In the genomic region with DNA sequence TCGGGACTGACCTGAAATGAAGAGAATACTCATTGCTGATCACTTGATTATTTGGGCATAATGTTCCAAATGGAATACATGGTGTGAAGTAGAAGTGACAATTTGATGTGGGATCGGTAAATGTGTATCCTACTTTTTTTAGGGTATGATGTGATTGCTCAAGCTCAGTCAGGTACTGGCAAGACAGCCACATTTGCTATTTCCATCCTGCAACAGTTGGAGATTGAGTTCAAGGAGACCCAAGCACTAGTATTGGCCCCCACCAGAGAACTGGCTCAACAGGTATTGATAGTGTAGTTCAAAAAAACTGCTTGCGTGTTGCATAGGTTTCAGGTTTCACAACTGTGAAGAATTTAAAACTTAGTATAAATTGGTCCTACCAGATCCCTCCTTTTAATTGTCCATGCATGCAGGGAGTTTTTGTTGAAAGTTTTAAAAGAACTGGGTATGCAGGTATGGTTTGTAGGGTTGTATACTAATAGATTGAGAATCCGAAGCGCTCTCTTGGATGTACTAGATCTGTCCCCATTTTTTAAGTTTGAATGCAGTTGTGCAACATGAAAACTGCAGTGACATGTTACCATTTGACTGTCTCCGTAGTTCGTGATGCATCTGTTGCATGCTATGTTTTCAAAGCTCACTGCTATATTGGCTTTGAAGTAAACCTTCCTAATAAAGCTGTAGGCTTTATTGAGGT, we compare ENCODE assay signal across 8 cellular contexts. TPM values are rescaled to one million over a fixed set of nuclear protein-coding genes. Genes with fewer than 3 reads are reported as not detected.
A peak's percentile ranks its signal among the peaks of the same experiment; 100 is the strongest.
DNase-seq lines count a peak whose midpoint lies in the region; ATAC-seq, FAIRE-seq and TF ChIP-seq lines count a peak whose summit lies in the region.

No MANE protein-coding gene starts in this region.

- FAIRE-seq in A549 (lab: Jason Lieb, UNC) (no peak), GM12878 (lab: Jason Lieb, UNC) (no peak)

- no peak overlapping the region for H4K8ac ChIP-seq in mesendoderm (ENCODE audit: low read depth, low read length)

- no peak overlapping the region for H2AFZ ChIP-seq in GM12878 (ENCODE audit: control insufficient read depth, low read depth, low read length)

- H3K9me3 ChIP-seq in A549, result no peaks in the 10 kb centered on the region
- H3K9me3 ChIP-seq in HEK293 (ENCODE audit: control insufficient read depth, insufficient read depth, low read depth, low read length), result no peaks in the 10 kb centered on the region
- H3K9me3 ChIP-seq in GM12878 (replicated peaks; ENCODE audit: control insufficient read depth, insufficient read depth, low read length), result no peaks in the 10 kb centered on the region; the same call in 1 of the 3 replicates

- no peak for DNase-seq in A549 (ENCODE audit: low read depth in 1 of 2, low spot score in 1 of 2)
- no peak for DNase-seq in GM12878 (ENCODE audit: low read depth, low spot score)
- DNase-seq in mesendoderm, result no peak
- no peak for DNase-seq in OCI-M1 (lab: John Stamatoyannopoulos, UW)
- DNase-seq in stimulated activated CD4-positive, alpha-beta T cell treated with anti-CD3 and anti-CD28 coated beads, Interleukin-4, amount 100 ng/mL, for 4 hours, result no peak

- no peak for ATAC-seq in A549
- ATAC-seq in GM12878, result no peak
- no peak for ATAC-seq in GM21825 (IDR thresholded peaks at IDR 0.05; ENCODE audit: unreplicated experiment)
- no peak for ATAC-seq in HG03039 (IDR thresholded peaks at IDR 0.05; ENCODE audit: unreplicated experiment)

- peaks cover 3% of the 10 kb centered on the region for H3K79me1 ChIP-seq in mesendoderm (ENCODE audit: low read length)

- no peak overlapping the region for H3K18ac ChIP-seq in mesendoderm (ENCODE audit: low read length)

- no peak overlapping the region for H2AK5ac ChIP-seq in mesendoderm (ENCODE audit: low read length)

- TF ChIP-seq RAD21 in A549 (conservative IDR thresholded peaks at IDR 0.05 in 1 of 2, IDR thresholded peaks at IDR 0.05 in 1 of 2), result no peak
- no peak for TF ChIP-seq RAD21 in GM12878 (IDR thresholded peaks at IDR 0.05; ENCODE audit: insufficient read depth, low read depth, low read length)

- H3K4me1 ChIP-seq in A549 (peaks cover 42% of the 10 kb centered on the region), HEK293 (ENCODE audit: control insufficient read depth, insufficient read depth, low read length) (no peaks in the 10 kb centered on the region), GM12878 (ENCODE audit: control insufficient read depth, insufficient read depth, low read length) (no peaks in the 10 kb centered on the region), mesendoderm (ENCODE audit: control insufficient read depth, low read depth, low read length) (peaks cover 2% of the 10 kb centered on the region)

- H2BK120ac ChIP-seq in mesendoderm (ENCODE audit: low read depth, low read length), result no peak overlapping the region

- peaks cover 0 to 63% of the 10 kb centered on the region in 2 experiments; a peak in 2 of 3 replicates for H3K36me3 ChIP-seq in HEK293 (ENCODE audit: control insufficient read depth in 2 of 2, insufficient read depth in 1 of 2, low read length in 2 of 2)
- peaks cover 18 to 51% of the 10 kb centered on the region in 2 experiments for H3K36me3 ChIP-seq in GM12878 (ENCODE audit: control insufficient read depth in 2 of 2, insufficient read depth in 2 of 2, low read length in 1 of 2)
- peaks cover 24% of the 10 kb centered on the region for H3K36me3 ChIP-seq in mesendoderm (ENCODE audit: control insufficient read depth, insufficient read depth, low read length)

- no TSS peak for BruUV-seq in GM12878 (replicated peaks; lab: Mats Ljungman, UMichigan)

- H4K20me1 ChIP-seq in GM12878 (ENCODE audit: control insufficient read depth, insufficient read depth), result peaks cover 22% of the 10 kb centered on the region; the same call in 1 of the 2 replicates

- H3K4me3 ChIP-seq in A549 (peak overlapping the region; percentile 94), HEK293 (ENCODE audit: low read depth, low read length) (peak overlapping the region; percentile 100), GM12878 (peak overlapping the region; percentile 78), mesendoderm (ENCODE audit: low read length) (peak overlapping the region; percentile 85)

- H3K4me2 ChIP-seq in A549 (peak overlapping the region; percentile 99), GM12878 (ENCODE audit: control insufficient read depth, insufficient read depth) (peak overlapping the region; percentile 64), mesendoderm (ENCODE audit: low read length) (peak overlapping the region; percentile 63)

- no peak overlapping the region for H4K5ac ChIP-seq in mesendoderm (ENCODE audit: low read length)

- TF ChIP-seq CTCF in A549 (IDR thresholded peaks at IDR 0.05) (no peak), HEK293 (tag by site-specific recombination; IDR thresholded peaks at IDR 0.05) (no peak), GM12878 (IDR thresholded peaks at IDR 0.05 in 2 of 3, conservative IDR thresholded peaks at IDR 0.05 in 1 of 3; ENCODE audit: control insufficient read depth in 2 of 3, extremely low read depth in 1 of 3, insufficient read depth in 1 of 3, low read depth in 3 of 3, low read length in 3 of 3) (no peak)

- SMC1A ChIA-PET in GM12878 (lab: Charles Lee; ENCODE audit: uncharacterized antibody, unreplicated experiment), result interaction anchor here (0.8 to 2.5 kb wide), 6 partner anchors 7 to 247 kb away, joined by 3 to 17 read pairs (median 3); a partner anchor contains a TSS

- CTCF ChIA-PET in A549 (lab: Yijun Ruan, JAX), result interaction anchor here (0.8 to 2.5 kb wide), 3 partner anchors 168 to 170 kb away, joined by 3 to 8 read pairs (median 3); no protein-coding TSS in a partner anchor
- CTCF ChIA-PET in HEK293 (lab: Yijun Ruan, JAX), result interaction anchor here (1.3 kb wide), 1 partner anchor 168 kb away, joined by 3 read pairs; no protein-coding TSS in a partner anchor
- CTCF ChIA-PET in GM12878 (lab: Yijun Ruan, JAX), result interaction anchor here (1.1 to 2.6 kb wide), 3 partner anchors 12 to 168 kb away, joined by 3 to 9 read pairs (median 4); no protein-coding TSS in a partner anchor

- POLR2A ChIA-PET in A549 (lab: Yijun Ruan, JAX), result interaction anchor here (0.6 to 2.2 kb wide), 3 partner anchors 22 to 168 kb away, joined by 3 to 16 read pairs (median 9); no protein-coding TSS in a partner anchor
- POLR2A ChIA-PET in HEK293 (lab: Yijun Ruan, JAX), result interaction anchor here (0.9 to 4.2 kb wide), 5 partner anchors 18 to 215 kb away, joined by 3 to 33 read pairs (median 5); a partner anchor contains a TSS
- POLR2A ChIA-PET in GM12878 (lab: Charles Lee), result interaction anchor here (1.1 to 4.2 kb wide), 8 partner anchors 7 to 849 kb away, joined by 3 to 24 read pairs (median 9); a partner anchor contains a TSS

- TF ChIP-seq POLR2A in A549 (IDR thresholded peaks at IDR 0.05; ENCODE audit: low read length) (no peak), GM12878 (IDR thresholded peaks at IDR 0.05; ENCODE audit: low read depth, low read length) (peak; percentile 60)

- in situ Hi-C loops in GM12878 (cut with MboI), result loop anchor here (25.0 kb wide), 1 partner anchor 848 kb away; a partner anchor contains a TSS

- H3K9ac ChIP-seq in GM12878 (ENCODE audit: control insufficient read depth, insufficient read depth, low read length) (peak overlapping the region; percentile 100), mesendoderm (ENCODE audit: low read length) (peak overlapping the region; percentile 95)

- H3K79me2 ChIP-seq in GM12878 (ENCODE audit: control insufficient read depth, insufficient read depth, low read length) (peaks cover 64% of the 10 kb centered on the region), mesendoderm (ENCODE audit: control insufficient read depth, insufficient read depth, low read length) (peaks cover 36% of the 10 kb centered on the region)

- no peak overlapping the region for H3K23ac ChIP-seq in mesendoderm (ENCODE audit: low read length)

- no peaks in the 10 kb centered on the region for H3K27me3 ChIP-seq in GM12878 (replicated peaks in 1 of 2; ENCODE audit: control insufficient read depth in 2 of 2, insufficient read depth in 2 of 2, low read length in 1 of 2)
- no peaks in the 10 kb centered on the region for H3K27me3 ChIP-seq in mesendoderm (ENCODE audit: insufficient read depth, low read length, poor library complexity)

- peak overlapping the region; percentile 96 to 100 for H3K27ac ChIP-seq in A549
- H3K27ac ChIP-seq in HEK293 (ENCODE audit: extremely low read depth, low read depth, low read length), result no peak overlapping the region; the same call in 1 of the 2 replicates
- peak overlapping the region; percentile 100; the same call in 1 of the 2 replicates for H3K27ac ChIP-seq in GM12878 (ENCODE audit: control insufficient read depth, insufficient read depth)
- H3K27ac ChIP-seq in mesendoderm (ENCODE audit: low read depth, low read length), result no peak overlapping the region

- no peak overlapping the region for H3K4ac ChIP-seq in mesendoderm (ENCODE audit: low read depth, low read length)

- RAD21 ChIA-PET in GM12878 (lab: Charles Lee; ENCODE audit: unreplicated experiment), result interaction anchor here (0.8 to 1.6 kb wide), 2 partner anchors 22 to 215 kb away, joined by 3 to 4 read pairs; a partner anchor contains a TSS

- intact Hi-C loops in GM12878 (cut with micrococcal nuclease; ENCODE audit: unreplicated experiment), result loop anchor here (5.0 to 10.0 kb wide), 2 partner anchors 240 to 848 kb away; a partner anchor contains a TSS

- TF ChIP-seq EP300 in A549 (IDR thresholded peaks at IDR 0.05) (no peak), GM12878 (IDR thresholded peaks at IDR 0.05; ENCODE audit: borderline replicate concordance in 1 of 2, control insufficient read depth in 1 of 2, low read depth in 2 of 2, low read length in 2 of 2) (no peak)

- 1% methylated on average over 7 of the region's 7 CpGs for WGBS in A549 (ENCODE audit: missing lambda C conversion rate)
- 0% methylated on average over 7 of the region's 7 CpGs for WGBS in GM12878 (ENCODE audit: insufficient coverage, insufficient replicate concordance, low lambda C conversion rate, missing lambda C conversion rate)
- no CpG with 5 or more reads among the region's 7 CpGs for WGBS in mesendoderm (ENCODE audit: extremely low coverage, insufficient coverage, low lambda C conversion rate)

- no peak overlapping the region for H2BK15ac ChIP-seq in mesendoderm (replicated peaks; ENCODE audit: low read depth)

- no peak overlapping the region for H2BK5ac ChIP-seq in mesendoderm (ENCODE audit: low read length)

- H3K56ac ChIP-seq in mesendoderm (ENCODE audit: low read length), result peak overlapping the region; percentile 97

RNA-seq across cellular contexts. Expression of a gene that starts 1.6 kb away (rescaled TPM):
- polyA plus RNA-seq in A549 (2011; rRNA removed) (337 and 493 TPM in 2 replicates), A549 (2017; fragmentation: RNase III; extraction: RNeasy Plus Mini Kit Qiagen cat#74134 plus additional on column Dnase treatment) (172 to 194 TPM (median 184 TPM) in 3 replicates), GM12878 (2011; rRNA removed) (680 and 939 TPM in 2 replicates), GM12878 (2014; fragmentation: Illumina TruSeq; extraction: Trizol) (321 and 430 TPM in 2 replicates), GM12878 (2014; fragmentation: Nextera tagmentation; extraction: Ambion mirVana) (100 to 1,000 TPM; 216 to 263 TPM), GM12878 (2014; rRNA removed) (305 and 359 TPM in 2 replicates), GM12878 (2016; fragmentation: Nextera tagmentation; extraction: Ambion mirVana) (100 to 1,000 TPM; 154 to 159 TPM)
- polyA plus RNA-seq in A549 (2012; cell fraction: cytosol; rRNA removed), result 77.2 and 104 TPM in 2 replicates
- 94.0 and 159 TPM in 2 replicates for polyA plus RNA-seq in A549 (2012; cell fraction: nucleus; rRNA removed)
- polyA minus RNA-seq in A549 (2011; rRNA and poly(A)+ RNA removed), result 163 and 178 TPM in 2 replicates
- 983 and 1,030 TPM in 2 replicates for total RNA-seq in GM12878 (2013; cell fraction: nucleolus; rRNA removed)
- total RNA-seq in GM12878 (2014; rRNA removed) (254 and 334 TPM in 2 replicates), GM12878 (2014; rRNA removed; fragmentation: Illumina TruSeq; extraction: Trizol) (321 and 331 TPM in 2 replicates), GM12878 (2021) (255 and 277 TPM in 2 replicates)
- 199 TPM for polyA plus RNA-seq in GM12878 (2011; ENCODE audit: low read depth)
- 144 and 284 TPM in 2 replicates for polyA plus RNA-seq in GM12878 (2011; cell fraction: cytosol; rRNA removed)
- 1,051 and 1,062 TPM in 2 replicates for polyA plus RNA-seq in GM12878 (2011; cell fraction: nucleus; rRNA removed)
- 243 and 320 TPM in 2 replicates for polyA plus RNA-seq in GM12878 (2012)
- 229 and 363 TPM in 2 replicates for polyA minus RNA-seq in GM12878 (2011; rRNA and poly(A)+ RNA removed)
- polyA minus RNA-seq in GM12878 (2011; cell fraction: cytosol; rRNA and poly(A)+ RNA removed), result 147 and 185 TPM in 2 replicates
- polyA minus RNA-seq in GM12878 (2011; cell fraction: nucleus; rRNA and poly(A)+ RNA removed), result 503 and 643 TPM in 2 replicates
- polyA plus RNA-seq in mesendoderm (2013, experiment 1 of 2), result 154 TPM
- polyA plus RNA-seq in mesendoderm (2013, experiment 2 of 2), result 151 TPM

RNA-seq across cellular contexts. Expression of a gene that starts 21.3 kb away (rescaled TPM):
- polyA plus RNA-seq in A549 (2011; rRNA removed) (32.8 and 40.6 TPM in 2 replicates), A549 (2017; fragmentation: RNase III; extraction: RNeasy Plus Mini Kit Qiagen cat#74134 plus additional on column Dnase treatment) (68.8 to 76.7 TPM (median 69.8 TPM) in 3 replicates), GM12878 (2011; rRNA removed) (49.1 and 58.6 TPM in 2 replicates), GM12878 (2014; fragmentation: Illumina TruSeq; extraction: Trizol) (104 and 141 TPM in 2 replicates), GM12878 (2014; fragmentation: Nextera tagmentation; extraction: Ambion mirVana) (100 to 1,000 TPM; 122 to 139 TPM), GM12878 (2014; rRNA removed) (77.6 and 83.1 TPM in 2 replicates), GM12878 (2016; fragmentation: Nextera tagmentation; extraction: Ambion mirVana) (100 to 1,000 TPM; 144 TPM)
- polyA plus RNA-seq in A549 (2012; cell fraction: cytosol; rRNA removed), result 29.4 and 34.1 TPM in 2 replicates
- 18.9 and 31.8 TPM in 2 replicates for polyA plus RNA-seq in A549 (2012; cell fraction: nucleus; rRNA removed)
- polyA minus RNA-seq in A549 (2011; rRNA and poly(A)+ RNA removed), result 5.9 and 6.3 TPM in 2 replicates
- total RNA-seq in GM12878 (2013; cell fraction: nucleolus; rRNA removed), result 30.5 and 32.4 TPM in 2 replicates
- total RNA-seq in GM12878 (2014; rRNA removed) (79.8 and 91.8 TPM in 2 replicates), GM12878 (2014; rRNA removed; fragmentation: Illumina TruSeq; extraction: Trizol) (112 and 121 TPM in 2 replicates), GM12878 (2021) (63.8 and 69.2 TPM in 2 replicates)
- polyA plus RNA-seq in GM12878 (2011; ENCODE audit: low read depth), result 99.9 TPM
- 20.8 and 22.0 TPM in 2 replicates for polyA plus RNA-seq in GM12878 (2011; cell fraction: cytosol; rRNA removed)
- polyA plus RNA-seq in GM12878 (2011; cell fraction: nucleus; rRNA removed), result 59.2 and 79.0 TPM in 2 replicates
- 45.5 and 55.8 TPM in 2 replicates for polyA plus RNA-seq in GM12878 (2012)
- 11.3 and 13.9 TPM in 2 replicates for polyA minus RNA-seq in GM12878 (2011; rRNA and poly(A)+ RNA removed)
- 11.8 and 15.2 TPM in 2 replicates for polyA minus RNA-seq in GM12878 (2011; cell fraction: cytosol; rRNA and poly(A)+ RNA removed)
- polyA minus RNA-seq in GM12878 (2011; cell fraction: nucleus; rRNA and poly(A)+ RNA removed), result 9.9 and 14.0 TPM in 2 replicates
- 79.0 TPM for polyA plus RNA-seq in mesendoderm (2013, experiment 1 of 2)
- polyA plus RNA-seq in mesendoderm (2013, experiment 2 of 2), result 77.1 TPM

RNA-seq across cellular contexts. Expression of a gene that starts 57.5 kb away (rescaled TPM):
- polyA plus RNA-seq in A549 (2011; rRNA removed) (not detected in 2 replicates), A549 (2017; fragmentation: RNase III; extraction: RNeasy Plus Mini Kit Qiagen cat#74134 plus additional on column Dnase treatment) (not detected in 3 replicates), GM12878 (2011; rRNA removed) (not detected in 2 replicates), GM12878 (2014; fragmentation: Illumina TruSeq; extraction: Trizol) (not detected in 2 replicates), GM12878 (2014; fragmentation: Nextera tagmentation; extraction: Ambion mirVana) (not detected), GM12878 (2014; rRNA removed) (not detected in 2 replicates), GM12878 (2016; fragmentation: Nextera tagmentation; extraction: Ambion mirVana) (not detected)
- not detected in 2 replicates for polyA plus RNA-seq in A549 (2012; cell fraction: cytosol; rRNA removed)
- polyA plus RNA-seq in A549 (2012; cell fraction: nucleus; rRNA removed), result not detected in 2 replicates
- not detected in 2 replicates for polyA minus RNA-seq in A549 (2011; rRNA and poly(A)+ RNA removed)
- total RNA-seq in GM12878 (2013; cell fraction: nucleolus; rRNA removed), result not detected in 2 replicates
- total RNA-seq in GM12878 (2014; rRNA removed) (not detected in 2 replicates), GM12878 (2014; rRNA removed; fragmentation: Illumina TruSeq; extraction: Trizol) (not detected in 2 replicates), GM12878 (2021) (not detected in 2 replicates)
- polyA plus RNA-seq in GM12878 (2011; ENCODE audit: low read depth), result not detected
- polyA plus RNA-seq in GM12878 (2011; cell fraction: cytosol; rRNA removed), result not detected in 2 replicates
- not detected in 2 replicates for polyA plus RNA-seq in GM12878 (2011; cell fraction: nucleus; rRNA removed)
- polyA plus RNA-seq in GM12878 (2012), result not detected in 2 replicates
- not detected in 2 replicates for polyA minus RNA-seq in GM12878 (2011; rRNA and poly(A)+ RNA removed)
- polyA minus RNA-seq in GM12878 (2011; cell fraction: cytosol; rRNA and poly(A)+ RNA removed), result not detected in 2 replicates
- polyA minus RNA-seq in GM12878 (2011; cell fraction: nucleus; rRNA and poly(A)+ RNA removed), result not detected in 2 replicates
- not detected for polyA plus RNA-seq in mesendoderm (2013, experiment 1 of 2)
- not detected for polyA plus RNA-seq in mesendoderm (2013, experiment 2 of 2)

Comparison
In these comparisons a context has a peak if more than half of its experiments do, and no peak if none do; other contexts are left out.
1. H3K27ac ChIP-seq: peak in A549 (2 of 2) and GM12878 (single experiment); none in HEK293 (single experiment) and mesendoderm (single experiment).
2. Peak in every context shown above with its lines, with median percentiles within 50 percentile points of each other: H3K4me2 ChIP-seq and H3K4me3 ChIP-seq.